ENCODE assay signal across 8 cellular contexts in the genomic region with DNA sequence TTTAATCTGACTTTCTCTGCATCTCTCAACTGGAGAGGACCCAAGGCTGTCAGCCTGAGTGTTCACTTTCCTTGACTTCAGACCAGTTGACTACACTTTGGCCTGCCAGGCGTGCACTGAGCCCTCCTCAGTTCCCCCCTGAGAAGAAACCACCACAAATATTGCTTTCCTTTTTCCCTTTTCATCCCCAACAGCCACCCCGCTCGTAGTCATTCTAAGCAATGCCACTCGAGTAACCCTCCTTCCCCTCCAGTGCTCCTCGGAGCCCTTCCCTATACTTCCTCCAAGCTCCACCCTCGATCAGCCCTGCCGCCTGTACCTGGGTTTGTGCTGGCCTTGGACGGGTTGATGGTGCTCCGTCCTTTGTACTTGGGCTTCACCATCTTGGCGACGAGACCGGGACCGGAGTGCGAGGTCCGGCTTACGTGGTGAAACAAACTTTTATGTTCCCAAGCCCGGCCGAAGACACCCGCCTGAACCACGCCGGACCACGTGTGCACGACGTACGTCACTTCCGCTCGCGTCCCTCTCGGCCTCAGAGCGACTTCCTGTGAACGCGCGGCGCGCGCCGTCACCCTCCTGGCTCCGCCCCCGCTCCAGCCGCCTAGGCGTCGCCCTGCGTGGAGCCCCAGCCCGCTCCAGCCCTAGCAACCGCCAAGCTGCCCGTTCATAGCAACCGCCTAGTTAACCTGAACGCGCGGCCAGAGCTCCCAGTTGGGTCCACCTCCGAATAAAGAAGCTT. TPM values are rescaled to one million over a fixed set of nuclear protein-coding genes. Genes with fewer than 3 reads are reported as not detected.
DNase-seq lines count a peak whose midpoint lies in the region; ATAC-seq, FAIRE-seq and TF ChIP-seq lines count a peak whose summit lies in the region.

A gene (minus strand): TSS at position 498 of the 742 bp plus-strand sequence. CDS start 115 bp downstream, at position 383.

- no peaks in the 10 kb centered on the region for H3K9me3 Mint-ChIP-seq in T-cell

- intact Hi-C loops in adrenal gland (cut with DNase I) (loop anchor here in 1 of 2 donors (5.0 kb wide), 1 partner anchor 87 kb away; no protein-coding TSS in a partner anchor), heart left ventricle (cut with DNase I) (loop anchor here in 5 of 10 donors (2.0 to 10.0 kb wide), 5 partner anchors 81 to 1239 kb away; a partner anchor contains a TSS), posterior cingulate gyrus (cut with DNase I) (loop anchor here (1.0 kb wide), 1 partner anchor 39 kb away; a partner anchor contains a TSS)

- H3K27ac ChIP-seq in adrenal gland = peak within 1 kb of the TSS in 4 of 5 donors; percentile 68 to 92 (median 76)
- H3K27ac ChIP-seq in heart left ventricle = peak within 1 kb of the TSS in 11 of 12 donors; percentile 50 to 84 (median 75)
- H3K27ac ChIP-seq in upper lobe of left lung = peak within 1 kb of the TSS; percentile 78 to 90 (median 84)

- POLR2A ChIA-PET in T-cell (lab: Charles Lee) = interaction anchor here in 1 of 2 donors (0.6 to 1.5 kb wide), 2 partner anchors 95 to 389 kb away, joined by 3 to 5 read pairs; a partner anchor contains a TSS

- H3K27ac Mint-ChIP-seq in T-cell = peak within 1 kb of the TSS; percentile 93 to 97

- peaks cover 6 to 24% of the 10 kb centered on the region in 2 donors for H3K4me1 ChIP-seq in adrenal gland (replicated peaks in 1 of 2)
- H3K4me1 ChIP-seq in heart left ventricle = peaks cover 2 to 24% (median 16%) of the 10 kb centered on the region in 12 donors
- H3K4me1 ChIP-seq in upper lobe of left lung = peaks cover 16 to 24% (median 23%) of the 10 kb centered on the region in 4 donors

- H3K9me3 ChIP-seq in adrenal gland (replicated peaks in 1 of 3) = no peaks in the 10 kb centered on the region
- H3K9me3 ChIP-seq in heart left ventricle = no peaks in the 10 kb centered on the region
- H3K9me3 ChIP-seq in upper lobe of left lung = no peaks in the 10 kb centered on the region

- no peaks in the 10 kb centered on the region for H3K27me3 Mint-ChIP-seq in T-cell

- WGBS in adrenal gland, 4 donors = 0 to 1% (median 1%) methylated on average over 33 to 51 of the region's 51 CpGs
- 0 to 1% (median 0%) methylated on average over 38 to 51 of the region's 51 CpGs for WGBS in heart left ventricle, 4 donors
- 1% methylated on average over 23 to 48 of the region's 51 CpGs for WGBS in upper lobe of left lung, 2 donors

- CTCF ChIA-PET in T-cell (lab: Charles Lee) = interaction anchor here in 1 of 2 donors (0.6 to 1.1 kb wide), 2 partner anchors 81 to 117 kb away, joined by 3 read pairs; no protein-coding TSS in a partner anchor

- TF ChIP-seq CTCF in adrenal gland (IDR thresholded peaks at IDR 0.05) = peak in 1 of 6 experiments; percentile 5
- TF ChIP-seq CTCF in heart left ventricle (IDR thresholded peaks at IDR 0.05) = no peak
- TF ChIP-seq CTCF in upper lobe of left lung (IDR thresholded peaks at IDR 0.05) = no peak

- peak; percentile 93 for TF ChIP-seq POLR2A in GM12891 (IDR thresholded peaks at IDR 0.05; ENCODE audit: low read depth, low read length)
- TF ChIP-seq POLR2A in adrenal gland (IDR thresholded peaks at IDR 0.05) = peak; percentile 45 to 77
- TF ChIP-seq POLR2A in heart left ventricle (IDR thresholded peaks at IDR 0.05) = peak in 1 of 2 donors; percentile 78
- peak in 3 of 4 donors; percentile 24 to 86 (median 63) for TF ChIP-seq POLR2A in upper lobe of left lung (IDR thresholded peaks at IDR 0.05)

- peak; percentile 99 for FAIRE-seq in GM12891 (lab: Jason Lieb, UNC)

- H3K27me3 ChIP-seq in adrenal gland = no peaks in the 10 kb centered on the region
- H3K27me3 ChIP-seq in heart left ventricle = no peaks in the 10 kb centered on the region
- no peaks in the 10 kb centered on the region for H3K27me3 ChIP-seq in upper lobe of left lung

- ATAC-seq in HG02840 (IDR thresholded peaks at IDR 0.05; ENCODE audit: low FRiP score, unreplicated experiment) (peak; percentile 96), T-cell (replicated peaks in 1 of 4) (peak; percentile 97 to 100 (median 99)), heart left ventricle (peak; percentile 100), upper lobe of left lung (ENCODE audit: low FRiP score in 2 of 2) (peak; percentile 100)

- peaks cover 23 to 39% (median 38%) of the 10 kb centered on the region in 3 donors for H3K4me1 Mint-ChIP-seq in T-cell

- no peak for TF ChIP-seq EP300 in upper lobe of left lung (IDR thresholded peaks at IDR 0.05)

- peak within 1 kb of the TSS; percentile 99 to 100 (median 99) for H3K4me3 Mint-ChIP-seq in T-cell

- DNase-seq in GM12891 (ENCODE audit: insufficient read length, low spot score) = peak; percentile 94
- peak; percentile 68 for DNase-seq in NCI-H1436 treated with DMSO at 0.1 percent for 48 hours (lab: John Stamatoyannopoulos, UW)
- DNase-seq in T-cell = peak; percentile 86 to 96 (median 94)
- peak; percentile 96 to 99 (median 97) for DNase-seq in adrenal gland
- peak; percentile 97 to 99 (median 98) for DNase-seq in heart left ventricle
- DNase-seq in posterior cingulate gyrus = peak; percentile 89 to 99 (median 96)
- DNase-seq in upper lobe of left lung = peak; percentile 96 to 100

- peaks cover 15% of the 10 kb centered on the region for H3K36me3 Mint-ChIP-seq in T-cell

- H3K4me3 ChIP-seq in adrenal gland = peak within 1 kb of the TSS; percentile 47 to 87 (median 74)
- H3K4me3 ChIP-seq in heart left ventricle = peak within 1 kb of the TSS; percentile 61 to 88 (median 74)
- peak within 1 kb of the TSS; percentile 65 to 88 (median 86) for H3K4me3 ChIP-seq in upper lobe of left lung

- peaks cover 0 to 25% of the 10 kb centered on the region in 2 donors for H3K36me3 ChIP-seq in adrenal gland (replicated peaks in 1 of 2)
- peaks cover 0 to 36% (median 30%) of the 10 kb centered on the region in 9 donors for H3K36me3 ChIP-seq in heart left ventricle
- peaks cover 10 to 27% (median 22%) of the 10 kb centered on the region in 4 donors for H3K36me3 ChIP-seq in upper lobe of left lung

TF ChIP-seq in GM12891, 5 proteins besides CTCF, POLR2A, EP300 and RAD21:
- TF ChIP-seq PAX5 (IDR thresholded peaks at IDR 0.05; ENCODE audit: insufficient read depth, low read length, severe bottlenecking) (no peak), SPI1 (IDR thresholded peaks at IDR 0.05; ENCODE audit: low read depth, low read length) (peak; percentile 19; the same call in 1 of the 2 replicates), POLR2AphosphoS5 (IDR thresholded peaks at IDR 0.05; ENCODE audit: low read depth, low read length) (peak; percentile 96), POU2F2 (IDR thresholded peaks at IDR 0.05; ENCODE audit: low read depth, low read length) (no peak), TAF1 (IDR thresholded peaks at IDR 0.05; ENCODE audit: low read depth, low read length) (peak; percentile 77)
TF ChIP-seq in GM12891: peak in this region for 3.

RNA-seq across cellular contexts. Expression of the gene that starts here (rescaled TPM):
- 69.4 TPM for polyA plus RNA-seq in GM12891 (2012; ENCODE audit: low read depth, missing spikeins)
- total RNA-seq in T-cell (10 to 100 TPM; 39.2 to 52.9 (median 45.8) TPM), adrenal gland (10 to 100 TPM; 13.6 to 65.4 (median 25.6) TPM), heart left ventricle (10 to 100 TPM; 19.4 to 29.7 (median 23.8) TPM), upper lobe of left lung (10 to 100 TPM; 28.3 to 56.2 (median 40.3) TPM)
- polyA plus RNA-seq in adrenal gland (100 to 1,000 TPM; 132 to 462 (median 225) TPM), heart left ventricle (10 to 100 TPM; 39.0 to 76.7 TPM)

Comparison
In these comparisons a context has a peak if more than half of its experiments do, and no peak if none do; other contexts are left out.
1. Peak in every context shown above with its lines: DNase-seq, ATAC-seq, H3K4me3 ChIP-seq and H3K27ac ChIP-seq.